ENCODE assay signal across 1 cellular context in genomic region chr5:39424751-39425524, GRCh38.
TF ChIP-seq lines count a peak whose summit lies in the region.

DAB2 (minus strand) TSS chr5:39424980; CDS start chr5:39394320, 30,660 bp downstream.

TF ChIP-seq in K562, 482 proteins besides CTCF, POLR2A, EP300 and RAD21 (continued from another document and continues in another):
- TF ChIP-seq ZBTB40 (IDR thresholded peaks at IDR 0.05) (peak; percentile 59), ZBTB40 (CRISPR knock-in tag; IDR thresholded peaks at IDR 0.05) (no peak), GABPA (tag; conservative IDR thresholded peaks at IDR 0.05; ENCODE audit: low read depth) (peak; percentile 80), SRF (CRISPR knock-in tag; IDR thresholded peaks at IDR 0.05) (peak in 1 of 2 experiments; percentile 81; a peak in 2 of 4 replicates), NR3C1 (CRISPR knock-in tag; IDR thresholded peaks at IDR 0.05) (no peak), HMBOX1 (IDR thresholded peaks at IDR 0.05) (peak; percentile 54), RBFOX2 (IDR thresholded peaks at IDR 0.05; ENCODE audit: low read depth, low read length) (peak; percentile 96), TCF15 (CRISPR knock-in tag; IDR thresholded peaks at IDR 0.05) (no peak), CREB3 (tag; conservative IDR thresholded peaks at IDR 0.05; ENCODE audit: low read depth) (0 out of 2 replicates have a peak, but pooled peaks have one; percentile 15), NR4A1 (CRISPR knock-in tag; IDR thresholded peaks at IDR 0.05) (no peak), NR4A1 (tag; IDR thresholded peaks at IDR 0.05) (peak; percentile 72; the same call in 1 of the 2 replicates), GTF2E2 (tag; IDR thresholded peaks at IDR 0.05) (peak; percentile 79), PBX2 (CRISPR knock-in tag; IDR thresholded peaks at IDR 0.05; ENCODE audit: low read depth) (no peak), PBX2 (tag; conservative IDR thresholded peaks at IDR 0.05; ENCODE audit: low read depth) (no peak; the same call in none of the 2 replicates), ZNF277 (CRISPR knock-in tag; IDR thresholded peaks at IDR 0.05; ENCODE audit: borderline replicate concordance) (no peak), POLR2AphosphoS5 (IDR thresholded peaks at IDR 0.05; ENCODE audit: control insufficient read depth, insufficient read depth, low read depth, low read length) (peak; percentile 70; the same call in 1 of the 2 replicates), L3MBTL2 (IDR thresholded peaks at IDR 0.05) (peak; percentile 82), ATF2 (CRISPR knock-in tag; IDR thresholded peaks at IDR 0.05) (no peak), BRD9 (IDR thresholded peaks at IDR 0.05; ENCODE audit: low read depth, partially characterized antibody) (no peak), YBX1 (IDR thresholded peaks at IDR 0.05) (no peak), XRCC5 (IDR thresholded peaks at IDR 0.05; ENCODE audit: low read depth, low read length) (peak; percentile 76; the same call in 1 of the 2 replicates), HNRNPH1 (optimal IDR thresholded peaks at IDR 0.05; ENCODE audit: low read depth, low read length) (no peak), KDM5B (IDR thresholded peaks at IDR 0.05; ENCODE audit: insufficient replicate concordance, low read depth, low read length) (peak; percentile 55), MECOM (CRISPR knock-in tag; IDR thresholded peaks at IDR 0.05) (no peak), GATA2 (CRISPR knock-in tag; IDR thresholded peaks at IDR 0.05) (peak; percentile 53; the same call in 1 of the 2 replicates), ZNF740 (CRISPR knock-in tag; IDR thresholded peaks at IDR 0.05) (no peak), ZNF740 (tag; IDR thresholded peaks at IDR 0.05) (no peak; a peak in 1 of 4 replicates), USF2 (CRISPR knock-in tag; IDR thresholded peaks at IDR 0.05) (no peak), KAT2B (IDR thresholded peaks at IDR 0.05; ENCODE audit: low read depth, low read length) (no peak), AFF1 (IDR thresholded peaks at IDR 0.05; ENCODE audit: low read depth in 1 of 2, partially characterized antibody in 2 of 2) (peak in 1 of 2 experiments; percentile 21), TBP (optimal IDR thresholded peaks at IDR 0.05; ENCODE audit: low read depth, low read length) (peak; percentile 90), ZNF561 (CRISPR knock-in tag; conservative IDR thresholded peaks at IDR 0.05) (no peak), EGR1 (conservative IDR thresholded peaks at IDR 0.05) (0 out of 2 replicates have a peak, but pooled peaks have one; percentile 20), PTBP1 (IDR thresholded peaks at IDR 0.05; ENCODE audit: low read depth, low read length) (no peak), POLR2G (IDR thresholded peaks at IDR 0.05; ENCODE audit: low read depth, low read length) (peak; percentile 99), PRMT5 (CRISPR knock-in tag; IDR thresholded peaks at IDR 0.05) (no peak)
